Comparison of ENCODE assay signal across 10 cellular contexts in the genomic region with DNA sequence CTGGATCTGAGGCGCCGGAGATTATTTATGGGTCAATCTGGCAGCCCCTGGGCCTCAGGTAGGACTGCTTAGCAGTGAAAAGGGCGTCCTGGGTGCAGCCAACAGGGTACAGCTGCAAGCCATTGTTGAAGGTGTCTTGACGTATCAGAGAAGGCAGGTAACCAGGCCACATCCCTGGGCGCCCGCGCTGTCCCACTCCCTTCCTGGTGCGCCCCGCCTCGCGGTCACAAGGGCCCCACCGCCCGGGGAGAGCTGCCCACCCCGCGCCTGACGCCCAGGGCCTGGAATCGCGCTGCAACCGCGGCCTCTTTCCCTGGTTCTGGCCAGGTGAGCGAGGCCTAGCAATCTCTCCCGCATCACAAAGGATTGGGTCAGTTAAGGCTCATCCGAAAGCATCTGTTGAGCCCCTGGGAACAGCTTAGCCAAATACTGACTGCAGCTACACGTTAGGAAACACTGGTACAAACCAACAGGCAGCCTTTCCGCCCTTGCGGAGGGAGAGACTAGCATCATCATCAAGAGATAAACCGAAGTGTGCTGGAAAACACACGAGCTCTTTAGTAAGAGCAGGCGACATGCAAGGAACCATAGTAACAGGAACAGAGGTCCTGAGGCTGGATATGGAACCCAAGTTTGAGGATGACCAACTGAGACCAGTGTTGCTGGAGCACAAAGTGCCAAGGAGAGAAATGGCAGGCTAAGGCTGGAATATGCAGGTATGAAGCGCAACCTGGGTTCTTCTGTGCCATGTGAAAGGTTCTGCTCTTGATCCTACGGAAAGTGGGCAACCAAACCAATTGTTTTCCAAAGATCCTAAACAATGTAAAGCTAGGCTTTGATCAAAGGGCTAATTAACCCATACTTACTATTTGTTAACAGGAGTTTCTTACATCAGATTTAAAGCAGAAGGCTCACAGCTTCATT. TPM values are rescaled to one million over a fixed set of nuclear protein-coding genes. Genes with fewer than 3 reads are reported as not detected.
DNase-seq lines count a peak whose midpoint lies in the region; ATAC-seq, FAIRE-seq and TF ChIP-seq lines count a peak whose summit lies in the region.
"Had no signal": no experiment of that assay in that cellular context is flagged by ENCODE, and none has a peak within 500 bp of the region (broad histone marks: within the 10 kb centered on the region; RNA-seq: fewer than 3 reads in every experiment).

No MANE protein-coding gene starts in this region.

- no peak for DNase-seq in HepG2 (ENCODE audit: low spot score)
- DNase-seq in right lobe of liver, result no peak
- DNase-seq in SJSA1 (ENCODE audit: low read depth in 1 of 2, low spot score in 2 of 2), result no peak
- no peak for DNase-seq in hepatic stellate cell (ENCODE audit: low spot score)
- no peak for DNase-seq in CD1c-positive myeloid dendritic cell (ENCODE audit: extremely low spot score)
- DNase-seq: caudate nucleus had no signal

- H3K4me3 ChIP-seq in HepG2 (replicated peaks in 1 of 3; ENCODE audit: insufficient read depth in 1 of 3, low read depth in 2 of 3, low read length in 3 of 3) (no peak overlapping the region), right lobe of liver (no peak overlapping the region), SJSA1 (no peak overlapping the region), iPS-20b (ENCODE audit: low read length) (peak overlapping the region; percentile 19)

- H3K36me3 ChIP-seq in HepG2 (replicated peaks in 1 of 2; ENCODE audit: control insufficient read depth in 1 of 2, insufficient read depth in 2 of 2, low read length in 2 of 2) (peaks cover 11 to 23% of the 10 kb centered on the region in 2 experiments), right lobe of liver (peaks cover 12 to 28% (median 18%) of the 10 kb centered on the region in 4 donors), SJSA1 (peaks cover 48% of the 10 kb centered on the region), iPS-20b (ENCODE audit: insufficient read depth, low read depth, low read length) (peaks cover 42% of the 10 kb centered on the region)

- no peak overlapping the region for H3K27ac ChIP-seq in HepG2 (ENCODE audit: extremely low read length, insufficient read depth, low read length)
- no peak overlapping the region for H3K27ac ChIP-seq in right lobe of liver
- peak overlapping the region; percentile 13; the same call in 1 of the 2 replicates for H3K27ac ChIP-seq in SJSA1
- H3K27ac ChIP-seq in iPS-20b (ENCODE audit: low read length), result peak overlapping the region; percentile 68
- H3K27ac ChIP-seq: VCaP had no signal

- no peak overlapping the region for H2AFZ ChIP-seq in HepG2 (ENCODE audit: low read length)

- H3K27me3 ChIP-seq in HepG2 (ENCODE audit: control insufficient read depth in 1 of 2, insufficient read depth in 2 of 2, low read length in 2 of 2), result no peaks in the 10 kb centered on the region; a peak in 1 of 5 replicates
- no peaks in the 10 kb centered on the region for H3K27me3 ChIP-seq in right lobe of liver
- no peaks in the 10 kb centered on the region for H3K27me3 ChIP-seq in SJSA1 (replicated peaks)
- no peaks in the 10 kb centered on the region for H3K27me3 ChIP-seq in iPS-20b (ENCODE audit: insufficient read depth, low read length)

- H3K4me1 ChIP-seq in HepG2 (ENCODE audit: insufficient read depth, low read length), result peaks cover 22% of the 10 kb centered on the region
- H3K4me1 ChIP-seq in right lobe of liver, result peaks cover 0 to 16% (median 0%) of the 10 kb centered on the region in 4 donors
- peaks cover 4% of the 10 kb centered on the region for H3K4me1 ChIP-seq in SJSA1 (replicated peaks)
- H3K4me1 ChIP-seq in iPS-20b (ENCODE audit: insufficient read depth, low read length), result peaks cover 12% of the 10 kb centered on the region; the same call in 1 of the 2 replicates

- H4K20me1 ChIP-seq in HepG2 (ENCODE audit: insufficient read depth, low read length), result no peaks in the 10 kb centered on the region; the same call in 1 of the 2 replicates

- POLR2A ChIA-PET in HepG2 (lab: Yijun Ruan, JAX), result no interaction called here

- intact Hi-C loops in HepG2 (cut with micrococcal nuclease; ENCODE audit: unreplicated experiment), result no loop called here
- intact Hi-C loops in right lobe of liver (cut with DNase I), result no loop called here

- no peak for FAIRE-seq in HepG2 (lab: Jason Lieb, UNC)

- H3K9me3 ChIP-seq in HepG2 (ENCODE audit: low read length) (no peaks in the 10 kb centered on the region), right lobe of liver (no peaks in the 10 kb centered on the region), SJSA1 (replicated peaks) (no peaks in the 10 kb centered on the region), iPS-20b (ENCODE audit: insufficient read depth, low read depth, low read length) (no peaks in the 10 kb centered on the region)

- in situ Hi-C loops in HepG2 (cut with HindIII; ENCODE audit: extremely low pct_ligation_motif_present, low pct_unique_long_range_greater_than_20kb), result no loop called here

- TF ChIP-seq CTCF in HepG2 (CRISPR knock-in tag; IDR thresholded peaks at IDR 0.05), result no peak
- no peak for TF ChIP-seq CTCF in right lobe of liver (IDR thresholded peaks at IDR 0.05)

- H3K9ac ChIP-seq in HepG2 (ENCODE audit: insufficient read depth, low read depth, low read length), result no peak overlapping the region
- peak overlapping the region; percentile 57; the same call in 1 of the 2 replicates for H3K9ac ChIP-seq in iPS-20b (ENCODE audit: low read depth, low read length)

- BruUV-seq in HepG2 (replicated peaks; lab: Mats Ljungman, UMichigan), result no TSS peak

- TF ChIP-seq EP300 in HepG2 (IDR thresholded peaks at IDR 0.05; ENCODE audit: low read depth in 2 of 2, low read length in 2 of 2) (no peak), HepG2 (CRISPR knock-in tag; IDR thresholded peaks at IDR 0.05; ENCODE audit: borderline replicate concordance) (no peak)

- 98% methylated on average over 26 of the region's 31 CpGs for WGBS in HepG2 (ENCODE audit: low lambda C conversion rate)
- WGBS in right lobe of liver (ENCODE audit: insufficient coverage, low coverage, low lambda C conversion rate, missing lambda C conversion rate), result 93% methylated on average over 9 of the region's 31 CpGs

- no peak for TF ChIP-seq RAD21 in HepG2 (CRISPR knock-in tag; IDR thresholded peaks at IDR 0.05)

- ATAC-seq in HepG2 (peak; percentile 15), right lobe of liver (no peak), GM19395 (IDR thresholded peaks at IDR 0.05; ENCODE audit: unreplicated experiment) (no peak), GM19035 (IDR thresholded peaks at IDR 0.05; ENCODE audit: unreplicated experiment) (no peak)

- H3K4me2 ChIP-seq in HepG2 (ENCODE audit: low read depth, low read length), result no peak overlapping the region

- peaks cover 29% of the 10 kb centered on the region for H3K79me2 ChIP-seq in HepG2 (ENCODE audit: insufficient read depth, low read length)

- CTCF ChIA-PET in HepG2 (lab: Yijun Ruan, JAX; ENCODE audit: low intra/inter-chr PET ratio, low total read pairs), result no interaction called here

- TF ChIP-seq POLR2A in HepG2 (IDR thresholded peaks at IDR 0.05; ENCODE audit: insufficient read depth in 1 of 2, low read depth in 2 of 2, low read length in 2 of 2) (peak; percentile 42 to 60), right lobe of liver (IDR thresholded peaks at IDR 0.05) (no peak)

TF ChIP-seq in HepG2, 621 proteins besides CTCF, POLR2A, EP300 and RAD21 (continues in another document):
- TF ChIP-seq ZNF510 (CRISPR knock-in tag; IDR thresholded peaks at IDR 0.05; ENCODE audit: low read depth), result peak; percentile 41; the same call in 1 of the 2 replicates
- 0 out of 2 replicates have a peak, but pooled peaks have one; percentile 22 for TF ChIP-seq NR2F2 (IDR thresholded peaks at IDR 0.05; ENCODE audit: borderline replicate concordance, low read depth)
- TF ChIP-seq GABPB1 (CRISPR knock-in tag; IDR thresholded peaks at IDR 0.05), result peak; percentile 19; the same call in 1 of the 2 replicates
- TF ChIP-seq AGO2 (optimal IDR thresholded peaks at IDR 0.05; ENCODE audit: low read depth, low read length), result peak; percentile 100
- TF ChIP-seq ZBTB38 (CRISPR knock-in tag; IDR thresholded peaks at IDR 0.05), result peak; percentile 65; the same call in 1 of the 2 replicates
- peak; percentile 85 for TF ChIP-seq RBFOX2 (IDR thresholded peaks at IDR 0.05; ENCODE audit: low read depth, low read length)
- TF ChIP-seq, protein P1, sequence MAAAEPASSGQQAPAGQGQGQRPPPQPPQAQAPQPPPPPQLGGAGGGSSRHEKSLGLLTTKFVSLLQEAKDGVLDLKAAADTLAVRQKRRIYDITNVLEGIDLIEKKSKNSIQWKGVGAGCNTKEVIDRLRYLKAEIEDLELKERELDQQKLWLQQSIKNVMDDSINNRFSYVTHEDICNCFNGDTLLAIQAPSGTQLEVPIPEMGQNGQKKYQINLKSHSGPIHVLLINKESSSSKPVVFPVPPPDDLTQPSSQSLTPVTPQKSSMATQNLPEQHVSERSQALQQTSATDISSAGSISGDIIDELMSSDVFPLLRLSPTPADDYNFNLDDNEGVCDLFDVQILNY (CRISPR knock-in tag; conservative IDR thresholded peaks at IDR 0.05), result no peak

RNA-seq across cellular contexts. Expression of a gene that starts 3.5 kb away (rescaled TPM):
- total RNA-seq in HepG2 (2016; rRNA removed; fragmentation: Illumina TruSeq; extraction: Trizol) (3,088 and 3,780 TPM in 2 replicates), right lobe of liver (100 to 1,000 TPM; 529 to 716 (median 601) TPM)
- total RNA-seq in HepG2 (2016; cell fraction: cytosol; rRNA removed; fragmentation: Illumina TruSeq; extraction: Trizol; ENCODE audit: low read depth), result 5,231 and 5,883 TPM in 2 replicates
- total RNA-seq in HepG2 (2016; cell fraction: insoluble cytoplasmic fraction; rRNA removed; fragmentation: Illumina TruSeq; extraction: Trizol), result 3,142 and 4,044 TPM in 2 replicates
- total RNA-seq in HepG2 (2016; cell fraction: membrane; rRNA removed; fragmentation: Illumina TruSeq; extraction: Trizol), result 8,636 and 8,714 TPM in 2 replicates
- total RNA-seq in HepG2 (2016; cell fraction: nucleus; rRNA removed; fragmentation: Illumina TruSeq; extraction: Trizol), result 1,034 and 1,123 TPM in 2 replicates
- polyA plus RNA-seq in HepG2 (2011; rRNA removed), result 2,494 and 3,235 TPM in 2 replicates
- 5,279 and 7,061 TPM in 2 replicates for polyA plus RNA-seq in HepG2 (2011; cell fraction: cytosol; rRNA removed)
- 1,101 and 1,582 TPM in 2 replicates for polyA plus RNA-seq in HepG2 (2011; cell fraction: nucleus; rRNA removed)
- 4,860 and 5,270 TPM in 2 replicates for polyA plus RNA-seq in HepG2 (2012)
- 6,710 and 7,365 TPM in 2 replicates for polyA plus RNA-seq in HepG2 (2016; cell fraction: cytosol; fragmentation: Illumina TruSeq; extraction: Trizol; ENCODE audit: low read depth)
- 3,899 and 4,251 TPM in 2 replicates for polyA plus RNA-seq in HepG2 (2016; cell fraction: insoluble cytoplasmic fraction; fragmentation: Illumina TruSeq; extraction: Trizol; ENCODE audit: low read depth)
- 8,662 and 8,713 TPM in 2 replicates for polyA plus RNA-seq in HepG2 (2016; cell fraction: membrane; fragmentation: Illumina TruSeq; extraction: Trizol; ENCODE audit: low read depth)
- 1,932 and 2,053 TPM in 2 replicates for polyA plus RNA-seq in HepG2 (2016; cell fraction: nucleus; fragmentation: Illumina TruSeq; extraction: Trizol; ENCODE audit: insufficient read depth, low read depth)
- 223 and 384 TPM in 2 replicates for polyA minus RNA-seq in HepG2 (2011; rRNA and poly(A)+ RNA removed; ENCODE audit: low replicate concordance)
- 832 and 989 TPM in 2 replicates for polyA minus RNA-seq in HepG2 (2011; cell fraction: cytosol; rRNA and poly(A)+ RNA removed)
- polyA minus RNA-seq in HepG2 (2011; cell fraction: nucleus; rRNA and poly(A)+ RNA removed), result 229 and 360 TPM in 2 replicates
- total RNA-seq in SJSA1 (2014; rRNA removed; shearing (Covaris generic)), result 2,948 and 3,917 TPM in 2 replicates

Comparison
In these comparisons a context has a peak if more than half of its experiments do, and no peak if none do; other contexts are left out.
1. H3K27ac ChIP-seq: peak in SJSA1 (single experiment) and iPS-20b (single experiment); none in HepG2 (single experiment) and right lobe of liver (0 of 3).